Comparison of ENCODE assay signal across 8 cellular contexts in the genomic region with DNA sequence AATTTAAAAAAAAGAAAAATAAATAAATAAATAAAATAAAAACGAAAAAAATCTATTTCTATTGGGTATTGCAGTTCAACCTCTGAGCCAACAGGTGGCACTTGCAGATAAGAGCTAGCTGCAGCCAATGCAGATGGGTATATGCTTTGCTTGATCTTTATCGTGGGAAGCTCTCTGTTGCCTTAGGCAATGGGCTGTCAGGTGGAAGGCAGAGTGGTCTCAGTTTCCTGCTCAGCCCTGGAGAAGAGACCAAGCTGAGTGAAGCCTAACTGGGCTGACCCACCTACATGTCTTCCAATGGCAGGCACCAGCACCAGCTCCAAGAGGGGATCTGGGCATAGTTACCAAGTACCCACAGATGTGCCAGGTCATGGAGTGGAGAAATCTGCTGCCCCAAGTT.
DNase-seq lines count a peak whose midpoint lies in the region; TF ChIP-seq lines count a peak whose summit lies in the region.

No MANE protein-coding gene starts in this region.

- no peaks in the 10 kb centered on the region for H3F3A ChIP-seq in GM23248 (ENCODE audit: insufficient read depth)

- intact Hi-C loops in dorsolateral prefrontal cortex (cut with DNase I), result no loop called here

- no peaks in the 10 kb centered on the region for H3K9me3 ChIP-seq in GM23248 (ENCODE audit: low read depth)

- in situ Hi-C loops in GM23248 (cut with MboI), result no loop called here

- H3K4me2 ChIP-seq in GM23248 (ENCODE audit: unreplicated experiment), result no peak overlapping the region

- H2AFZ ChIP-seq in GM23248, result no peak overlapping the region

- no peaks in the 10 kb centered on the region for H3K27me3 ChIP-seq in GM23248 (replicated peaks; ENCODE audit: insufficient read depth)
- H3K27me3 ChIP-seq in dorsolateral prefrontal cortex, result no peaks in the 10 kb centered on the region

- H3K4me3 ChIP-seq in GM23248 (no peak overlapping the region), dorsolateral prefrontal cortex (no peak overlapping the region)

- H3K36me3 ChIP-seq in GM23248 (ENCODE audit: low read depth), result no peaks in the 10 kb centered on the region

- 31 to 33% methylated on average over 2 of the region's 2 CpGs for WGBS in GM23248 (ENCODE audit: low coverage in 1 of 2, low lambda C conversion rate in 2 of 2, missing lambda C conversion rate in 2 of 2), 2 experiments

- H3K9ac ChIP-seq in GM23248, result no peak overlapping the region

- H3K4me1 ChIP-seq in GM23248 (ENCODE audit: insufficient read depth), result no peaks in the 10 kb centered on the region

- no peak overlapping the region for H3K27ac ChIP-seq in C4-2B
- no peak overlapping the region for H3K27ac ChIP-seq in GM23248
- H3K27ac ChIP-seq in dorsolateral prefrontal cortex, result no peak overlapping the region

- H3K79me2 ChIP-seq in GM23248 (ENCODE audit: insufficient read depth), result no peaks in the 10 kb centered on the region

- peak; percentile 61 for DNase-seq in GM23248
- peak; percentile 62 for DNase-seq in OCI-M1 (lab: John Stamatoyannopoulos, UW)
- DNase-seq in fibroblast of the conjunctiva (ENCODE audit: low read depth), result peak; percentile 16
- DNase-seq in dorsolateral prefrontal cortex, result no peak
- DNase-seq in GM19240 (ENCODE audit: insufficient read length, low spot score), result no peak
- DNase-seq in NCI-H187 (lab: John Stamatoyannopoulos, UW), result no peak
- no peak for DNase-seq in activated CD4-positive, CD25-positive, alpha-beta regulatory T cell (lab: John Stamatoyannopoulos, UW)

- no peaks in the 10 kb centered on the region for H4K20me1 ChIP-seq in GM23248 (ENCODE audit: insufficient read depth)

- TF ChIP-seq CTCF in C4-2B (conservative IDR thresholded peaks at IDR 0.05) (peak; percentile 52), dorsolateral prefrontal cortex (IDR thresholded peaks at IDR 0.05 in 54 of 56, conservative IDR thresholded peaks at IDR 0.05 in 2 of 56; ENCODE audit: low read depth in 1 of 56, partially characterized antibody in 56 of 56) (peak in 21 of 56 donors; percentile 8 to 36 (median 22))

- no peaks in the 10 kb centered on the region for H3K9me2 ChIP-seq in GM23248 (ENCODE audit: insufficient read depth)

Comparison
In these comparisons a context has a peak if more than half of its experiments do, and no peak if none do; other contexts are left out.
1. DNase-seq: peak in GM23248 (single experiment), OCI-M1 (single experiment) and fibroblast of the conjunctiva (single experiment); none in dorsolateral prefrontal cortex (0 of 10), GM19240 (single experiment), NCI-H187 (0 of 2) and activated CD4-positive, CD25-positive, alpha-beta regulatory T cell (0 of 4).